1 cellular context compared by ENCODE assay signal in genomic region chr10:121579656-121580055, GRCh38.
TF ChIP-seq lines count a peak whose summit lies in the region.

No MANE protein-coding gene starts in this region.

TF ChIP-seq in HepG2, 621 proteins besides CTCF, POLR2A, EP300 and RAD21 (continued from another document):
- no peak for TF ChIP-seq ZNF460 (CRISPR knock-in tag; IDR thresholded peaks at IDR 0.05; ENCODE audit: borderline replicate concordance)
- no peak for TF ChIP-seq KDM4B (CRISPR knock-in tag; IDR thresholded peaks at IDR 0.05)
- no peak for TF ChIP-seq ZMYM2 (CRISPR knock-in tag; IDR thresholded peaks at IDR 0.05)
- TF ChIP-seq ZIK1 (CRISPR knock-in tag; IDR thresholded peaks at IDR 0.05; ENCODE audit: borderline replicate concordance, low read depth) = no peak
- no peak for TF ChIP-seq TEAD2 (CRISPR knock-in tag; IDR thresholded peaks at IDR 0.05)
- no peak for TF ChIP-seq ZNF530 (CRISPR knock-in tag; IDR thresholded peaks at IDR 0.05; ENCODE audit: low read depth)
- TF ChIP-seq SP2 (CRISPR knock-in tag; IDR thresholded peaks at IDR 0.05) = no peak
- TF ChIP-seq ZNF34 (CRISPR knock-in tag; IDR thresholded peaks at IDR 0.05; ENCODE audit: borderline replicate concordance) = no peak
- TF ChIP-seq CHCHD3 (CRISPR knock-in tag; IDR thresholded peaks at IDR 0.05) = no peak
- TF ChIP-seq ZNF607 (CRISPR knock-in tag; IDR thresholded peaks at IDR 0.05; ENCODE audit: borderline replicate concordance) = no peak
- no peak for TF ChIP-seq STAG1 (CRISPR knock-in tag; IDR thresholded peaks at IDR 0.05)
